ENCODE assay signal across 32 cellular contexts in the genomic region with DNA sequence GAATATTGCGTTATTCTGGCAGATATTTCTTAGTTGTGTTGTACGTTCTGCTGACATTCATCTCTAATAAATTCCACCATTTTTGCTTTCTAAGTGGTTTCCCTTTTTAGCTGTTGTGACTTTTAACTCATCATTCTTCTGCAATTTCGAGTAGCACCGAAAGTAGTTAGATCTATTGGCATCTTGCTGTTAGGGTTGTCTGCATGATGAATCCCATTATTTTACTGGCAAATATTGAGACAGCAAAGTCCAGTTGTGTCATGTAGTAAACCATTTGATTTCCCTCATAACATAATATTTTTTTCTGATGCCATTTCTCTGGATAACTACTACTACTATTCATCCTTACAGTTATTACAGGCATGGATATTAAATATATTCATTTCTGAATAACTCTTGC.
"Had no signal": no experiment of that assay in that cellular context is flagged by ENCODE, and none has a peak within 500 bp of the region (broad histone marks: within the 10 kb centered on the region; RNA-seq: fewer than 3 reads in every experiment).

No MANE protein-coding gene starts in this region.

- H3K9me3 ChIP-seq: adrenal gland, ascending aorta, body of pancreas had no signal

- H3K27me3 ChIP-seq: adrenal gland, ascending aorta, body of pancreas, brain microvascular endothelial cell, cardiac muscle cell had no signal

- ATAC-seq: activated naive CD4-positive, alpha-beta T cell treated with anti-CD3 and anti-CD28 coated beads, Interleukin-2, amount 50 U/mL, for 72 hours; activated naive CD8-positive, alpha-beta T cell treated with anti-CD3 and anti-CD28 coated beads, Interleukin-2, amount 50 U/mL, for 24 hours; activated T-cell treated with anti-CD3 and anti-CD28 coated beads, Interleukin-2, amount 50 U/mL, for 4 hours; activated T-cell treated with anti-CD3 and anti-CD28 coated beads, Interleukin-2, amount 50 U/mL, for 72 hours; activated T-helper 17 cell treated with anti-CD3 and anti-CD28 coated beads, Interleukin-2, amount 50 U/mL, for 72 hours; body of pancreas had no signal

- H3K27ac ChIP-seq: adrenal gland, ascending aorta, body of pancreas, brain microvascular endothelial cell, cardiac muscle cell had no signal

- H3K4me1 ChIP-seq: adrenal gland, ascending aorta, body of pancreas had no signal

- H3K4me3 ChIP-seq: adrenal gland, ascending aorta, body of pancreas, cardiac muscle cell had no signal

- DNase-seq: activated effector memory CD4-positive, alpha-beta T cell treated with anti-CD3 and anti-CD28 coated beads, Interleukin-2, amount 50 U/mL, for 16 hours; activated effector memory CD4-positive, alpha-beta T cell treated with Interleukin-2 at 50 U/mL for 16 hours; activated gamma-delta T cell; activated gamma-delta T cell treated with Interleukin-2 at 50 U/mL for 16 hours; activated naive CD4-positive, alpha-beta T cell; activated naive CD4-positive, alpha-beta T cell treated with anti-CD3 and anti-CD28 coated beads for 36 hours; activated naive CD4-positive, alpha-beta T cell treated with anti-CD3 and anti-CD28 coated beads, Interleukin-2, amount 10 ng/mL, durations not matched to agents 7 days and 5 days; activated naive CD4-positive, alpha-beta T cell treated with anti-CD3 and anti-CD28 coated beads, Interleukin-2, amount 50 U/mL, for 16 hours; activated naive CD4-positive, alpha-beta T cell treated with Interleukin-2 at 50 U/mL for 16 hours; activated naive CD8-positive, alpha-beta T cell treated with anti-CD3 and anti-CD28 coated beads for 36 hours; activated naive CD8-positive, alpha-beta T cell treated with anti-CD3 and anti-CD28 coated beads, Interleukin-2, amount 10 ng/mL, durations not matched to agents 7 days and 5 days; activated naive CD8-positive, alpha-beta T cell treated with anti-CD3 and anti-CD28 coated beads, Interleukin-2, amount 50 U/mL, for 24 hours; activated T-cell treated with anti-CD3 and anti-CD28 coated beads for 4 hours; activated T-cell treated with anti-CD3 and anti-CD28 coated beads, Interleukin-2, amount 50 U/mL, for 1 hour; activated T-cell treated with anti-CD3 and anti-CD28 coated beads, Interleukin-2, amount 50 U/mL, for 24 hours; activated T-cell treated with anti-CD3 and anti-CD28 coated beads, Interleukin-2, amount 50 U/mL, for 4 hours; activated T-cell treated with anti-CD3 and anti-CD28 coated beads, Interleukin-2, amount 50 U/mL, for 48 hours; activated T-cell treated with anti-CD3 and anti-CD28 coated beads, Interleukin-2, amount 50 U/mL, for 72 hours; adrenal gland; amniotic stem cell; amygdala; anterior cingulate cortex; aorta; body of pancreas; brain microvascular endothelial cell; caudate nucleus; central memory CD4-positive, alpha-beta T cell; cerebellar nuclear complex had no signal

- H3K36me3 ChIP-seq: adrenal gland, ascending aorta, brain microvascular endothelial cell, cardiac muscle cell had no signal
